ENCODE assay signal across 23 cellular contexts in the genomic region with DNA sequence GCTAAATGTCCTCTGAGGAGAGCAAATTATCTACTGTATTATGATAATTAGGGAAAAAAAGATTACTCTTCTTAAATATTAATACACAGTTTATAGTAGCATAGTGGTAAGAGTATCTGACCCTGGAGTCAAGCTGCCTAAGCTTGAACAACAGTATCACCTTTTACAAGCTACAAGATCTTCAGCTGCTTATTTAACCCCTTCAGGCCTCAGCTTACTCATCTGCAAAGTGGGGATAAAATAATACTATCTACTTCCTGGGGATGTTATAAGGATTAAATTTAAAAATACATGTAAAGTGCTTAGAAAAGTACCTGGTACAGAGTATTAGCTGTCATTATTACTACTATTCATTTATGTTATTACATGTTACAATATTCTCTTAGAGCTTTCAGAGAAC.
"Had no signal": no experiment of that assay in that cellular context is flagged by ENCODE, and none has a peak within 500 bp of the region (broad histone marks: within the 10 kb centered on the region; RNA-seq: fewer than 3 reads in every experiment).

No MANE protein-coding gene starts in this region.

- H3K36me3 ChIP-seq: SJSA1 had no signal

- H3K27ac ChIP-seq: KMS-11, SJSA1, SK-N-MC had no signal

- DNase-seq: Kasumi-1, MV-4-11, NCI-H1092, NCI-H1105 treated with DMSO at 0.1 percent for 48 hours, NCI-H1417 treated with DMSO at 0.1 percent for 48 hours, NCI-H146, NCI-H1694 treated with DMSO at 0.1 percent for 48 hours, NCI-H1930, NCI-H2081, NCI-H2107, NCI-H226, NCI-H446, NCI-H510A, NCI-H524 treated with DMSO at 0.1 percent for 48 hours, NCI-H69, NCI-H774, Right ventricle myocardium superior, RPMI8226, SIG-M5 had no signal

- FAIRE-seq: RCC 7860 had no signal

- H3K4me3 ChIP-seq: SJSA1, SK-N-MC had no signal

- H3K9ac ChIP-seq: KMS-11 had no signal

- H3K9me3 ChIP-seq: SJSA1 had no signal

- H3K4me2 ChIP-seq: KMS-11 had no signal

- H3K27me3 ChIP-seq: SJSA1 had no signal
